19 cellular contexts compared by ENCODE assay signal in genomic region chr12:110528277-110528839, GRCh38.
"Had no signal": no experiment of that assay in that cellular context is flagged by ENCODE, and none has a peak within 500 bp of the region (broad histone marks: within the 10 kb centered on the region; RNA-seq: fewer than 3 reads in every experiment).

No MANE protein-coding gene starts in this region.

- H3K4me3 Mint-ChIP-seq: activated naive CD8-positive, alpha-beta T cell treated with anti-CD3 and anti-CD28 coated beads for 36 hours; immature natural killer cell; naive thymus-derived CD4-positive, alpha-beta T cell had no signal

- H3K4me1 ChIP-seq: spleen had no signal

- H3K36me3 ChIP-seq: cardiac muscle cell, pancreas, thyroid gland had no signal

- H3K9me3 ChIP-seq: esophagus squamous epithelium, left ventricle myocardium inferior, neutrophil, pancreas, spleen, thyroid gland had no signal

- H3K27ac Mint-ChIP-seq: activated naive CD8-positive, alpha-beta T cell treated with anti-CD3 and anti-CD28 coated beads for 36 hours had no signal

- H3K4me3 ChIP-seq: cardiac muscle cell, esophagus squamous epithelium, left ventricle myocardium inferior, pancreas, spleen, thyroid gland had no signal

- H3K27me3 ChIP-seq: cardiac muscle cell, esophagus squamous epithelium, neutrophil, pancreas, spleen, thyroid gland had no signal

- H3K9me3 Mint-ChIP-seq: immature natural killer cell; naive thymus-derived CD4-positive, alpha-beta T cell had no signal

- H3K27me3 Mint-ChIP-seq: activated naive CD8-positive, alpha-beta T cell treated with anti-CD3 and anti-CD28 coated beads for 36 hours; naive thymus-derived CD4-positive, alpha-beta T cell had no signal

- H3K27ac ChIP-seq: esophagus squamous epithelium, left ventricle myocardium inferior, neutrophil, pancreas, spleen, thyroid gland had no signal

- DNase-seq: activated CD8-positive, alpha-beta memory T cell treated with anti-CD3 and anti-CD28 coated beads for 24 hours; activated gamma-delta T cell treated with Interleukin-2 at 50 U/mL for 16 hours; activated naive CD8-positive, alpha-beta T cell treated with anti-CD3 and anti-CD28 coated beads for 36 hours; amniotic stem cell; dermis blood vessel endothelial cell; effector memory CD4-positive, alpha-beta T cell; esophagus squamous epithelium; immature natural killer cell; kidney glomerular epithelial cell; left ventricle myocardium inferior; naive thymus-derived CD4-positive, alpha-beta T cell; pancreas; spleen; stimulated activated CD4-positive, alpha-beta T cell treated with anti-CD3 and anti-CD28 coated beads, Interleukin-4, amount 100 ng/mL, for 4 hours; stimulated activated naive CD4-positive, alpha-beta T cell; T-helper 1 cell had no signal
